Comparison of ENCODE assay signal across 8 cellular contexts in genomic region chr12:93677195-93678064, GRCh38. TPM values are rescaled to one million over a fixed set of nuclear protein-coding genes. Genes with fewer than 3 reads are reported as not detected.
DNase-seq lines count a peak whose midpoint lies in the region; ATAC-seq, FAIRE-seq and TF ChIP-seq lines count a peak whose summit lies in the region.

Gene CRADD, plus strand, starts transcription at chr12:93677375.

- no peaks in the 10 kb centered on the region for H3K27me3 ChIP-seq in keratinocyte (ENCODE audit: control insufficient read depth, extremely low read depth, insufficient read depth, low read length)

- peak within 1 kb of the TSS; percentile 66 for H2AFZ ChIP-seq in keratinocyte (ENCODE audit: control insufficient read depth, low read length)

- H3K79me2 ChIP-seq in keratinocyte (ENCODE audit: control insufficient read depth, insufficient read depth, low read length): no peaks in the 10 kb centered on the region

- no peaks in the 10 kb centered on the region for H3K36me3 ChIP-seq in keratinocyte (ENCODE audit: control insufficient read depth in 2 of 2, extremely low read depth in 1 of 2, insufficient read depth in 2 of 2, low read length in 2 of 2)

- peak within 1 kb of the TSS; percentile 66 for H3K4me2 ChIP-seq in keratinocyte (ENCODE audit: control insufficient read depth, extremely low read depth, insufficient read depth, low read depth, low read length)

- H3K9ac ChIP-seq in keratinocyte (ENCODE audit: control insufficient read depth, extremely low read depth, insufficient read depth, low read length): peak within 1 kb of the TSS; percentile 92

- H3K4me1 ChIP-seq in keratinocyte (ENCODE audit: control insufficient read depth, extremely low read depth, insufficient read depth, low read length): peaks cover 7% of the 10 kb centered on the region

- no peaks in the 10 kb centered on the region for H3K9me3 ChIP-seq in keratinocyte (ENCODE audit: control insufficient read depth, low read depth, low read length)

- peak within 1 kb of the TSS; percentile 64 to 73 (median 71) for H3K4me3 ChIP-seq in keratinocyte (ENCODE audit: control insufficient read depth in 2 of 3, extremely low read depth in 1 of 3, insufficient read depth in 2 of 3, low read depth in 1 of 3, low read length in 3 of 3)

- peak in 2 of 3 experiments; percentile 1 to 8 for TF ChIP-seq CTCF in keratinocyte (optimal IDR thresholded peaks at IDR 0.05 in 1 of 3, IDR thresholded peaks at IDR 0.05 in 1 of 3, conservative IDR thresholded peaks at IDR 0.05 in 1 of 3; ENCODE audit: extremely low read depth in 1 of 3, insufficient read depth in 2 of 3, low read length in 3 of 3)

- H3K9me1 ChIP-seq in keratinocyte (ENCODE audit: control insufficient read depth, extremely low read depth, insufficient read depth, low read length): no peaks in the 10 kb centered on the region

- H4K20me1 ChIP-seq in keratinocyte (ENCODE audit: control insufficient read depth, extremely low read depth, insufficient read depth, low read length): no peaks in the 10 kb centered on the region

- ATAC-seq in GM19043 (IDR thresholded peaks at IDR 0.05; ENCODE audit: low read depth, unreplicated experiment) (peak; percentile 89), HG03378 (IDR thresholded peaks at IDR 0.05; ENCODE audit: unreplicated experiment) (peak; percentile 93)

- peak; percentile 86 for FAIRE-seq in keratinocyte (lab: Jason Lieb, UNC)

- DNase-seq in AG20443 (ENCODE audit: low spot score) (peak; percentile 86), NCI-H460 (ENCODE audit: extremely low read depth, low read depth) (peak; percentile 96), cerebellum (ENCODE audit: low spot score) (peak; percentile 84), keratinocyte (ENCODE audit: low read depth, low spot score) (peak; percentile 78)
- DNase-seq in activated CD4-positive, alpha-beta T cell treated with anti-CD3 and anti-CD28 coated beads for 1 hour: peak; percentile 80
- DNase-seq in stimulated activated CD4-positive, alpha-beta T cell treated with anti-CD3 and anti-CD28 coated beads, Interleukin-15, amount 100 ng/mL, for 1 hour (ENCODE audit: low read depth in 1 of 2, low spot score in 1 of 2): peak; percentile 63 to 78

- dilution Hi-C loops in keratinocyte (cut with MboI; ENCODE audit: extremely low pct_ligation_motif_present, low sequenced_read_pairs): no loop called here

- peak within 1 kb of the TSS; percentile 89 for H3K27ac ChIP-seq in keratinocyte (ENCODE audit: control insufficient read depth, insufficient read depth, low read length)

RNA-seq across cellular contexts. Expression of gene CRADD, which starts in this region (rescaled TPM):
- total RNA-seq in NCI-H460 (2014; rRNA removed; shearing (Covaris generic)): 17.1 and 20.5 TPM in 2 replicates
- polyA plus RNA-seq in NCI-H460 (2014; cell fraction: nucleus; rRNA removed): 14.1 and 17.2 TPM in 2 replicates
- 18.9 TPM for total RNA-seq in cerebellum
- polyA plus RNA-seq in keratinocyte: 11.2 to 13.6 TPM (median 13.5 TPM) in 3 replicates
- polyA plus RNA-seq in keratinocyte (2011; ENCODE audit: low read depth): 2.0 TPM
- polyA plus RNA-seq in keratinocyte (2011; cell fraction: cytosol; rRNA removed): 12.3 and 14.3 TPM in 2 replicates
- polyA plus RNA-seq in keratinocyte (2011; cell fraction: nucleus; rRNA removed): 7.6 and 7.8 TPM in 2 replicates
- 7.7 and 13.4 TPM in 2 replicates for polyA plus RNA-seq in keratinocyte (2012; ENCODE audit: low replicate concordance)
- 3.4 to 8.4 TPM (median 5.3 TPM) in 3 replicates for polyA minus RNA-seq in keratinocyte
- 8.1 TPM for polyA minus RNA-seq in keratinocyte (2011; cell fraction: cytosol; rRNA and poly(A)+ RNA removed)
- polyA minus RNA-seq in keratinocyte (2011; cell fraction: nucleus; rRNA and poly(A)+ RNA removed): 5.6 and 9.4 TPM in 2 replicates

Comparison
In these comparisons a context has a peak if more than half of its experiments do, and no peak if none do; other contexts are left out.
1. Peak in every context shown above with its lines: DNase-seq, ATAC-seq, H3K4me3 ChIP-seq and H3K27ac ChIP-seq.